Comparison of ENCODE assay signal across 8 cellular contexts in the genomic region with DNA sequence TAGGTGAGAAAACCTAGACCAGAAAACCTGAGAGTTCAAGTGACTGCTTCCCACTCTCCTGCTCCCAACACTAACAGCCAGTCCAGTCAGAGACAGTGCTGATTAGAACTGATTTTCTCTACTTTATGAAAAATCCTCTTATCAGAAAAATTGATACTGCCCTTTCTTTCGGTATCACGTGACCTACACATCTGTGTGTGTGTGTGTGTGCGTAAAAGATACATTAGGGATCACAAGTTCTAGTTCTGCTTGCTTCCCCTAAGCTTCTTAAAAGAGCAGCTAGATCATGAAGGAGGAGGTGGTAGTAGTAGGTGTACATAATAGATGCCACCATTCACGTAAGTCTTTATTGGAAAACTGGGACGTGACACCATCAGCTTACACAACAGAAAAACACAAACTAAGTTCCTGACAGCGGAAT. TPM values are rescaled to one million over a fixed set of nuclear protein-coding genes. Genes with fewer than 3 reads are reported as not detected.
A peak's percentile ranks its signal among the peaks of the same experiment; 100 is the strongest.
DNase-seq lines count a peak whose midpoint lies in the region; ATAC-seq and TF ChIP-seq lines count a peak whose summit lies in the region.

No MANE protein-coding gene starts in this region.

- ATAC-seq in activated naive CD8-positive, alpha-beta T cell treated with anti-CD3 and anti-CD28 coated beads, Interleukin-2, amount 10 ng/mL, durations not matched to agents 7 days and 5 days (ENCODE audit: low read depth), result no peak
- ATAC-seq in left lung, result no peak
- no peak for ATAC-seq in sciatic nerve

- H3K4me3 Mint-ChIP-seq in activated naive CD8-positive, alpha-beta T cell treated with anti-CD3 and anti-CD28 coated beads, Interleukin-2, amount 10 ng/mL, durations not matched to agents 7 days and 5 days, result peak overlapping the region; percentile 94

- POLR2A ChIA-PET in activated naive CD8-positive, alpha-beta T cell treated with anti-CD3 and anti-CD28 coated beads, Interleukin-2, amount 10 ng/mL, durations not matched to agents 7 days and 5 days (lab: Charles Lee), result interaction anchor here (1.7 kb wide), 1 partner anchor 566 kb away, joined by 5 read pairs; the partner anchor contains the start of gene RBM43

- no peaks in the 10 kb centered on the region for H3K27me3 ChIP-seq in left lung
- no peaks in the 10 kb centered on the region for H3K27me3 ChIP-seq in uterus

- peaks cover 7% of the 10 kb centered on the region for H3K36me3 Mint-ChIP-seq in activated naive CD8-positive, alpha-beta T cell treated with anti-CD3 and anti-CD28 coated beads, Interleukin-2, amount 10 ng/mL, durations not matched to agents 7 days and 5 days

- DNase-seq in CD1c-positive myeloid dendritic cell (ENCODE audit: extremely low spot score) (peak; percentile 46), left lung (no peak), uterus (no peak), sciatic nerve (ENCODE audit: low spot score) (no peak), NCI-H2029 treated with DMSO at 0.1 percent for 48 hours (lab: John Stamatoyannopoulos, UW) (no peak)
- no peak for DNase-seq in Jurkat, Clone E6-1 (ENCODE audit: low read depth, low spot score)
- DNase-seq in activated naive CD8-positive, alpha-beta T cell treated with anti-CD3 and anti-CD28 coated beads, Interleukin-2, amount 10 ng/mL, durations not matched to agents 7 days and 5 days, result no peak
- DNase-seq in activated CD4-positive, alpha-beta T cell treated with anti-CD3 and anti-CD28 coated beads, Interleukin-2, amount 50 U/mL, for 1 hour, result no peak

- no peak for TF ChIP-seq POLR2A in uterus (IDR thresholded peaks at IDR 0.05)

- intact Hi-C loops in left lung (cut with DNase I), result no loop called here
- intact Hi-C loops in uterus (cut with DNase I; ENCODE audit: low total_unique reads), result no loop called here
- intact Hi-C loops in sciatic nerve (cut with DNase I), result no loop called here

- H3K27me3 Mint-ChIP-seq in activated naive CD8-positive, alpha-beta T cell treated with anti-CD3 and anti-CD28 coated beads, Interleukin-2, amount 10 ng/mL, durations not matched to agents 7 days and 5 days, result no peaks in the 10 kb centered on the region

- H3K4me1 ChIP-seq in left lung (peaks cover 19 to 45% of the 10 kb centered on the region in 2 donors), uterus (peaks cover 0 to 9% of the 10 kb centered on the region in 2 donors)

- H3K27ac ChIP-seq in left lung (no peak overlapping the region), uterus (peak overlapping the region; percentile 80 to 88)

- H3K9me3 Mint-ChIP-seq in activated naive CD8-positive, alpha-beta T cell treated with anti-CD3 and anti-CD28 coated beads, Interleukin-2, amount 10 ng/mL, durations not matched to agents 7 days and 5 days, result no peaks in the 10 kb centered on the region

- no peak for TF ChIP-seq CTCF in left lung (IDR thresholded peaks at IDR 0.05)
- no peak for TF ChIP-seq CTCF in uterus (IDR thresholded peaks at IDR 0.05)

- peak overlapping the region; percentile 93 for H3K4me3 ChIP-seq in Jurkat, Clone E6-1 (ENCODE audit: low read length)
- H3K4me3 ChIP-seq in left lung, result peak overlapping the region; percentile 76 to 79
- H3K4me3 ChIP-seq in uterus, result peak overlapping the region; percentile 67 to 86

- H3K36me3 ChIP-seq in left lung, result no peaks in the 10 kb centered on the region
- H3K36me3 ChIP-seq in uterus, result no peaks in the 10 kb centered on the region

- H3K27ac Mint-ChIP-seq in activated naive CD8-positive, alpha-beta T cell treated with anti-CD3 and anti-CD28 coated beads, Interleukin-2, amount 10 ng/mL, durations not matched to agents 7 days and 5 days, result no peak overlapping the region

- H3K9me3 ChIP-seq in left lung, result no peaks in the 10 kb centered on the region
- H3K9me3 ChIP-seq in uterus, result no peaks in the 10 kb centered on the region

- peaks cover 29% of the 10 kb centered on the region for H3K4me1 Mint-ChIP-seq in activated naive CD8-positive, alpha-beta T cell treated with anti-CD3 and anti-CD28 coated beads, Interleukin-2, amount 10 ng/mL, durations not matched to agents 7 days and 5 days

RNA-seq across cellular contexts. Expression of gene ARL5A, which starts 1.5 kb away (rescaled TPM):
- 33.0 TPM for polyA plus RNA-seq in Jurkat, Clone E6-1 (2012; ENCODE audit: insufficient read depth, insufficient read length)
- 10 to 100 TPM; 41.6 to 44.8 TPM for total RNA-seq in activated naive CD8-positive, alpha-beta T cell treated with anti-CD3 and anti-CD28 coated beads, Interleukin-2, amount 10 ng/mL, durations not matched to agents 7 days and 5 days
- 10 to 100 TPM; 56.9 to 58.0 TPM for total RNA-seq in left lung
- total RNA-seq in uterus, result 100 to 1,000 TPM in 1 of 4 donors, 10 to 100 TPM in 3; 21.2 to 101 (median 40.7) TPM
- 51.4 TPM for total RNA-seq in sciatic nerve

Comparison
In these comparisons a context has a peak if more than half of its experiments do, and no peak if none do; other contexts are left out.
1. H3K27ac ChIP-seq: peak in uterus (2 of 2); none in left lung (0 of 2).
2. Peak in every context shown above with its lines, with median percentiles within 50 percentile points of each other: H3K4me3 ChIP-seq.